ENCODE assay signal across 8 cellular contexts in genomic region chr1:27960762-27961645, GRCh38.
DNase-seq lines count a peak whose midpoint lies in the region; TF ChIP-seq lines count a peak whose summit lies in the region.

No MANE protein-coding gene starts in this region.

- H3K4me3 ChIP-seq in BLaER1 treated with 17β-estradiol and CSF1 and Interleukin-3, amounts not matched to agents 10 nM and 100 nM: peak overlapping the region; percentile 70 to 87 (median 78)
- H3K4me3 ChIP-seq in OCI-LY1 (ENCODE audit: low read depth, low read length, poor library complexity, severe bottlenecking) (peak overlapping the region; percentile 68), endocrine pancreas (ENCODE audit: control insufficient read depth, insufficient read depth, low read length) (peak overlapping the region; percentile 40), neutrophil (ENCODE audit: low read depth in 1 of 2, low read length in 1 of 2) (peak overlapping the region; percentile 95 to 99), WERI-Rb-1 (ENCODE audit: low read depth, low read length) (no peak overlapping the region)

- peaks cover 0 to 46% (median 8%) of the 10 kb centered on the region in 11 experiments; a peak in 11 of 22 replicates for H4K20me1 ChIP-seq in BLaER1 treated with 17β-estradiol and CSF1 and Interleukin-3, amounts not matched to agents 10 nM and 100 nM
- H4K20me1 ChIP-seq in OCI-LY1 (ENCODE audit: insufficient read depth, low read length): no peaks in the 10 kb centered on the region

- H3K9me3 ChIP-seq in BLaER1 treated with 17β-estradiol and CSF1 and Interleukin-3, amounts not matched to agents 10 nM and 100 nM (replicated peaks in 1 of 11): no peaks in the 10 kb centered on the region
- H3K9me3 ChIP-seq in OCI-LY1 (ENCODE audit: low read length) (no peaks in the 10 kb centered on the region), endocrine pancreas (ENCODE audit: control insufficient read depth, low read length) (no peaks in the 10 kb centered on the region), neutrophil (no peaks in the 10 kb centered on the region), WERI-Rb-1 (ENCODE audit: severe bottlenecking) (no peaks in the 10 kb centered on the region)

- H3K27ac ChIP-seq in BLaER1 treated with 17β-estradiol and CSF1 and Interleukin-3, amounts not matched to agents 10 nM and 100 nM: peak overlapping the region in 6 of 11 experiments; percentile 38 to 88 (median 81); a peak in 16 of 22 replicates
- H3K27ac ChIP-seq in OCI-LY1 (ENCODE audit: low read depth, low read length, poor library complexity, severe bottlenecking) (no peak overlapping the region), neutrophil (peak overlapping the region; percentile 96), WERI-Rb-1 (no peak overlapping the region)

- no peaks in the 10 kb centered on the region for H3F3A ChIP-seq in OCI-LY1 (ENCODE audit: insufficient read depth, low read length)

- peak overlapping the region; percentile 73 to 90 (median 84) for H3K9ac ChIP-seq in BLaER1 treated with 17β-estradiol and CSF1 and Interleukin-3, amounts not matched to agents 10 nM and 100 nM
- H3K9ac ChIP-seq in OCI-LY1 (ENCODE audit: low read length) (no peak overlapping the region; the same call in 1 of the 2 replicates), endocrine pancreas (ENCODE audit: control insufficient read depth, insufficient read depth, low read length) (peak overlapping the region; percentile 54)

- H3K4me2 ChIP-seq in BLaER1 treated with 17β-estradiol and CSF1 and Interleukin-3, amounts not matched to agents 10 nM and 100 nM: peak overlapping the region; percentile 91 to 100 (median 97)
- H3K4me2 ChIP-seq in OCI-LY1 (ENCODE audit: low read length): peak overlapping the region; percentile 95

- no peaks in the 10 kb centered on the region for H3K27me3 ChIP-seq in BLaER1 treated with 17β-estradiol and CSF1 and Interleukin-3, amounts not matched to agents 10 nM and 100 nM
- H3K27me3 ChIP-seq in OCI-LY1 (ENCODE audit: insufficient read depth, low read length): no peaks in the 10 kb centered on the region
- no peaks in the 10 kb centered on the region for H3K27me3 ChIP-seq in endocrine pancreas (ENCODE audit: control insufficient read depth, insufficient read depth, low read length)
- no peaks in the 10 kb centered on the region for H3K27me3 ChIP-seq in neutrophil
- no peaks in the 10 kb centered on the region for H3K27me3 ChIP-seq in WERI-Rb-1 (ENCODE audit: insufficient read depth, low read depth, severe bottlenecking)

- H2AFZ ChIP-seq in OCI-LY1 (ENCODE audit: low read length): no peak overlapping the region

- no peaks in the 10 kb centered on the region for H3K9me2 ChIP-seq in OCI-LY1 (ENCODE audit: low read depth, low read length)

- TF ChIP-seq CTCF in OCI-LY1 (IDR thresholded peaks at IDR 0.05; ENCODE audit: low read length) (no peak), neutrophil (IDR thresholded peaks at IDR 0.05) (no peak), WERI-Rb-1 (IDR thresholded peaks at IDR 0.05; ENCODE audit: low read depth, low read length) (no peak)

- H3K36me3 ChIP-seq in BLaER1 treated with 17β-estradiol and CSF1 and Interleukin-3, amounts not matched to agents 10 nM and 100 nM: peaks cover 24 to 38% (median 30%) of the 10 kb centered on the region in 11 experiments
- no peaks in the 10 kb centered on the region for H3K36me3 ChIP-seq in OCI-LY1 (ENCODE audit: insufficient read depth, low read length)
- no peaks in the 10 kb centered on the region for H3K36me3 ChIP-seq in endocrine pancreas (ENCODE audit: control insufficient read depth, insufficient read depth, low read length)
- peaks cover 34% of the 10 kb centered on the region for H3K36me3 ChIP-seq in neutrophil
- no peaks in the 10 kb centered on the region for H3K36me3 ChIP-seq in WERI-Rb-1

- peaks cover 32 to 43% (median 38%) of the 10 kb centered on the region in 10 experiments for H3K4me1 ChIP-seq in BLaER1 treated with 17β-estradiol and CSF1 and Interleukin-3, amounts not matched to agents 10 nM and 100 nM
- peaks cover 20% of the 10 kb centered on the region for H3K4me1 ChIP-seq in OCI-LY1 (ENCODE audit: insufficient read depth, low read length, severe bottlenecking)
- H3K4me1 ChIP-seq in endocrine pancreas (ENCODE audit: control insufficient read depth, insufficient read depth, low read length): no peaks in the 10 kb centered on the region
- peaks cover 46% of the 10 kb centered on the region in 2 experiments for H3K4me1 ChIP-seq in neutrophil (ENCODE audit: control insufficient read depth in 1 of 2, insufficient read depth in 1 of 2, low read depth in 1 of 2, low read length in 1 of 2)

- no peaks in the 10 kb centered on the region for H3K79me2 ChIP-seq in OCI-LY1 (ENCODE audit: insufficient read depth, low read length)

- DNase-seq in GF-D8 (lab: John Stamatoyannopoulos, UW) (no peak), NCI-H1417 treated with DMSO at 0.1 percent for 48 hours (lab: John Stamatoyannopoulos, UW) (no peak), WERI-Rb-1 (no peak), NCI-H774 (lab: John Stamatoyannopoulos, UW) (no peak)

Comparison
In these comparisons a context has a peak if more than half of its experiments do, and no peak if none do; other contexts are left out.
1. H3K27ac ChIP-seq: peak in BLaER1 treated with 17β-estradiol and CSF1 and Interleukin-3, amounts not matched to agents 10 nM and 100 nM (6 of 11) and neutrophil (single experiment); none in OCI-LY1 (single experiment) and WERI-Rb-1 (single experiment).